In the genomic region with DNA sequence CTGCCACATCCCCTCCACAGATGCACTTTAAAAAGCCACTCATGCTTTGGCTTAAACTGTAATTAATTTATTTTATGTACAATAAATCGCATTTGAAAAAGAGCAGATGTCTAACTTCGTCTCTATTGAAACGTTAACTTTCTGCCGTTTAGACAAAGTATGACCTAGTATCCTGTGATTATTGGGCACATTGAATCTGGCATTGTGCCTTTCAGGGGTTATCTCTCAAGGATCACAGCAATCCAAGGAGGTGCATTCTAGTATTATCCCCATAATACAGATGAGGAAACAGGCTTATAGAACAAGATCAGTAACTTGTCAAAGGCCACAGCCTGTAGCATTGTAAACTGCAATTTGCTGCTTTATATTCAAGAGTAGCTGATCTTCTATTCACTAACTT, we compare ENCODE assay signal across 26 cellular contexts. TPM values are rescaled to one million over a fixed set of nuclear protein-coding genes. Genes with fewer than 3 reads are reported as not detected.
"Had no signal": no experiment of that assay in that cellular context is flagged by ENCODE, and none has a peak within 500 bp of the region (broad histone marks: within the 10 kb centered on the region; RNA-seq: fewer than 3 reads in every experiment).

No MANE protein-coding gene starts in this region.

- H3K4me3 ChIP-seq: gastrocnemius medialis, left lung, mucosa of descending colon, prostate gland, right atrium auricular region, testis, transverse colon, vagina had no signal

- H3K9me3 Mint-ChIP-seq: mesothelial cell of epicardium; naive B cell; natural killer cell treated with Interleukin-12 subunit alpha and Interleukin-12 subunit beta and Interleukin-15 and Interleukin-18, amount 100 ng/mL, for 72 hours; stimulated activated memory B cell treated with anti-CD40 and anti-IgM and Interleukin-4, amounts not matched to agents 10 μg/mL and 1 μg/mL and 100 μg/mL, for 72 hours had no signal

- H3K4me1 ChIP-seq: prostate gland had no signal

- ATAC-seq: esophagus mucosa; gastrocnemius medialis; left cardiac atrium; left lung; mucosa of descending colon; natural killer cell treated with Interleukin-12 subunit alpha and Interleukin-12 subunit beta and Interleukin-15 and Interleukin-18, amount 100 ng/mL, for 72 hours; sciatic nerve; stimulated activated memory B cell treated with anti-CD40 and anti-IgM and Interleukin-4, amounts not matched to agents 10 μg/mL and 1 μg/mL and 100 μg/mL, for 72 hours; stimulated activated naive CD8-positive, alpha-beta T cell treated with anti-CD3 and anti-CD28 coated beads, Interleukin-15, Interleukin-2, amounts not matched to agents 100 U/mL and 50 U/mL, for 24 hours had no signal

- H3K27ac ChIP-seq: epithelial cell of prostate, gastrocnemius medialis, left lung, prostate gland, testis, transverse colon, vagina had no signal

- H3K27me3 ChIP-seq: dorsolateral prefrontal cortex, gastrocnemius medialis, right atrium auricular region, testis, vagina had no signal

- H3K27ac Mint-ChIP-seq: natural killer cell treated with Interleukin-12 subunit alpha and Interleukin-12 subunit beta and Interleukin-15 and Interleukin-18, amount 100 ng/mL, for 72 hours; stimulated activated memory B cell treated with anti-CD40 and anti-IgM and Interleukin-4, amounts not matched to agents 10 μg/mL and 1 μg/mL and 100 μg/mL, for 72 hours had no signal

- H3K36me3 ChIP-seq: gastrocnemius medialis, left lung, prostate gland, transverse colon, vagina had no signal

- H3K27me3 Mint-ChIP-seq: stimulated activated memory B cell treated with anti-CD40 and anti-IgM and Interleukin-4, amounts not matched to agents 10 μg/mL and 1 μg/mL and 100 μg/mL, for 72 hours had no signal

- H3K9me3 ChIP-seq: gastrocnemius medialis, left lung, mucosa of descending colon, prostate gland, right atrium auricular region, testis, transverse colon, vagina had no signal

- H3K36me3 Mint-ChIP-seq: natural killer cell treated with Interleukin-12 subunit alpha and Interleukin-12 subunit beta and Interleukin-15 and Interleukin-18, amount 100 ng/mL, for 72 hours had no signal

- DNase-seq: dorsolateral prefrontal cortex; effector CD4-positive, alpha-beta T cell; foreskin fibroblast; gastrocnemius medialis; head of caudate nucleus; hippocampal formation; left cardiac atrium; left lung; mesenchymal stem cell; mucosa of descending colon; naive B cell; nucleus accumbens; stimulated activated CD4-positive, alpha-beta T cell treated with anti-CD3 and anti-CD28 coated beads, Interleukin-4, amount 100 ng/mL, for 4 hours; stimulated activated naive CD8-positive, alpha-beta T cell treated with anti-CD3 and anti-CD28 coated beads, Interleukin-15, Interleukin-2, amounts not matched to agents 100 U/mL and 50 U/mL, for 24 hours; testis; transverse colon had no signal

- H3K4me3 Mint-ChIP-seq: natural killer cell treated with Interleukin-12 subunit alpha and Interleukin-12 subunit beta and Interleukin-15 and Interleukin-18, amount 100 ng/mL, for 72 hours; stimulated activated memory B cell treated with anti-CD40 and anti-IgM and Interleukin-4, amounts not matched to agents 10 μg/mL and 1 μg/mL and 100 μg/mL, for 72 hours had no signal

RNA-seq across cellular contexts. Expression of a gene that starts 4.6 kb away (rescaled TPM):
- total RNA-seq: glomerular endothelial cell; natural killer cell treated with Interleukin-12 subunit alpha and Interleukin-12 subunit beta and Interleukin-15 and Interleukin-18, amount 100 ng/mL, for 72 hours had no signal
